28 cellular contexts compared by ENCODE assay signal in the genomic region with DNA sequence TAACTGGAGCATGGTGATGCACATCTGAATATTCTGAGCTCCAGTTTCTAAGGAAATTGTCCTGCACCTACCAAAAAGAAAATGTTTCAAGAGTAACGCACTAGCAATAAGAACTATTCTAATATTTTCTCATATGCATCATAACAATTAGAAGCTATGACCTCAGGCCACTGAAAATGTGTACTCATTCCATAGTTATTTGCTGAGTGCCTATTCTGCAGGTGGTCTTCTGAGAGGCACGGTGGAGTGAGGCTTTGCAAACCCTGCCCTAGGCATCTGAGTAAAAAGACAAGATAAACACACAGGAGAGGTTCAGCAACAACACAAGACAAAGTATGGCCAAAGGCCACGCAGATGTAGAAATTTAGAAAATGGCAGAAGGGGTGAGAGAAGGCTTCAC. TPM values are rescaled to one million over a fixed set of nuclear protein-coding genes. Genes with fewer than 3 reads are reported as not detected.
"Had no signal": no experiment of that assay in that cellular context is flagged by ENCODE, and none has a peak within 500 bp of the region (broad histone marks: within the 10 kb centered on the region; RNA-seq: fewer than 3 reads in every experiment).

No MANE protein-coding gene starts in this region.

- H3K4me3 Mint-ChIP-seq: activated B cell treated with CpG ODN at 0.5 μM for 24 hours; activated CD4-positive, alpha-beta T cell treated with anti-CD3 and anti-CD28 coated beads for 36 hours; activated naive CD8-positive, alpha-beta T cell treated with anti-CD3 and anti-CD28 coated beads, Interleukin-2, amount 50 U/mL, for 24 hours; brain; memory B cell; natural killer cell treated with Interleukin-12 subunit alpha and Interleukin-12 subunit beta and Interleukin-15 and Interleukin-18, amount 100 ng/mL, for 72 hours had no signal

- H3K27ac Mint-ChIP-seq: activated B cell treated with CpG ODN at 0.5 μM for 24 hours; activated CD4-positive, alpha-beta T cell treated with anti-CD3 and anti-CD28 coated beads for 36 hours; activated naive CD8-positive, alpha-beta T cell treated with anti-CD3 and anti-CD28 coated beads, Interleukin-2, amount 50 U/mL, for 24 hours; brain; memory B cell; natural killer cell treated with Interleukin-12 subunit alpha and Interleukin-12 subunit beta and Interleukin-15 and Interleukin-18, amount 100 ng/mL, for 72 hours had no signal

- H3K4me1 ChIP-seq: gastrocnemius medialis, prostate gland, spleen, upper lobe of right lung had no signal

- H3K27ac ChIP-seq: gastrocnemius medialis, neutrophil, ovary, prostate gland, spleen, thoracic aorta, upper lobe of right lung had no signal

- H3K4me3 ChIP-seq: gastrocnemius medialis, ovary, prostate gland, spleen, thoracic aorta, upper lobe of right lung had no signal

- H3K36me3 Mint-ChIP-seq: brain; memory B cell; natural killer cell treated with Interleukin-12 subunit alpha and Interleukin-12 subunit beta and Interleukin-15 and Interleukin-18, amount 100 ng/mL, for 72 hours had no signal

- DNase-seq: activated B cell treated with CpG ODN at 0.5 μM for 24 hours; activated CD4-positive, alpha-beta T cell treated with anti-CD3 and anti-CD28 coated beads for 36 hours; activated CD4-positive, alpha-beta T cell treated with anti-CD3 and anti-CD28 coated beads, Interleukin-2, amount 50 U/mL, for 4 hours; activated CD8-positive, alpha-beta memory T cell treated with anti-CD3 and anti-CD28 coated beads, Interleukin-2, amount 50 U/mL, for 48 hours; activated effector memory CD4-positive, alpha-beta T cell treated with Interleukin-2 at 50 U/mL for 16 hours; activated naive CD4-positive, alpha-beta T cell treated with anti-CD3 and anti-CD28 coated beads, Interleukin-2, amount 50 U/mL, for 16 hours; activated naive CD8-positive, alpha-beta T cell treated with anti-CD3 and anti-CD28 coated beads, Interleukin-2, amount 50 U/mL, for 24 hours; activated T-cell treated with anti-CD3 and anti-CD28 coated beads, Interleukin-2, amount 50 U/mL, for 48 hours; caudate nucleus; dermis blood vessel endothelial cell; effector CD8-positive, alpha-beta T cell; gastrocnemius medialis; islet precursor cell; left colon; ovary; spleen; stimulated activated CD4-positive, alpha-beta T cell treated with anti-CD3 and anti-CD28 coated beads, Interleukin-4, amount 100 ng/mL, for 1 hour; stimulated activated naive CD4-positive, alpha-beta T cell treated with Interleukin-2 at 50 U/mL for 16 hours; T-helper 9 cell; upper lobe of right lung had no signal

- H3K27me3 Mint-ChIP-seq: activated B cell treated with CpG ODN at 0.5 μM for 24 hours; activated CD4-positive, alpha-beta T cell treated with anti-CD3 and anti-CD28 coated beads for 36 hours; activated naive CD8-positive, alpha-beta T cell treated with anti-CD3 and anti-CD28 coated beads, Interleukin-2, amount 50 U/mL, for 24 hours; brain; memory B cell; natural killer cell treated with Interleukin-12 subunit alpha and Interleukin-12 subunit beta and Interleukin-15 and Interleukin-18, amount 100 ng/mL, for 72 hours had no signal

- H3K36me3 ChIP-seq: neutrophil, ovary, prostate gland, spleen, thoracic aorta, upper lobe of right lung had no signal

- H3K9me3 ChIP-seq: gastrocnemius medialis, neutrophil, ovary, prostate gland, spleen, thoracic aorta, upper lobe of right lung had no signal

- H3K4me1 Mint-ChIP-seq: activated B cell treated with CpG ODN at 0.5 μM for 24 hours; activated CD4-positive, alpha-beta T cell treated with anti-CD3 and anti-CD28 coated beads for 36 hours; activated naive CD8-positive, alpha-beta T cell treated with anti-CD3 and anti-CD28 coated beads, Interleukin-2, amount 50 U/mL, for 24 hours; brain; memory B cell had no signal

- H3K27me3 ChIP-seq: gastrocnemius medialis, neutrophil, ovary, spleen, upper lobe of right lung had no signal

- H3K9me3 Mint-ChIP-seq: activated B cell treated with CpG ODN at 0.5 μM for 24 hours; activated naive CD8-positive, alpha-beta T cell treated with anti-CD3 and anti-CD28 coated beads, Interleukin-2, amount 50 U/mL, for 24 hours; memory B cell had no signal

RNA-seq across cellular contexts. Expression of gene SLC10A6, which starts 23.7 kb away (rescaled TPM):
- total RNA-seq: activated CD4-positive, alpha-beta T cell treated with anti-CD3 and anti-CD28 coated beads for 36 hours; activated CD8-positive, alpha-beta memory T cell treated with anti-CD3 and anti-CD28 coated beads for 36 hours; natural killer cell treated with Interleukin-12 subunit alpha and Interleukin-12 subunit beta and Interleukin-15 and Interleukin-18, amount 100 ng/mL, for 72 hours; T-helper 1 cell treated with Interleukin-12 subunit alpha and Interleukin-12 subunit beta and Interleukin-4 antibody, amounts not matched to agents 30 ng/mL and 1 ng/mL, for 36 hours had no signal
- polyA plus RNA-seq: spleen had no signal
